ENCODE assay signal across 1 cellular context in genomic region chr2:80016166-80016565, GRCh38.
TF ChIP-seq lines count a peak whose summit lies in the region.

No MANE protein-coding gene starts in this region.

TF ChIP-seq in WTC11, 78 proteins besides CTCF, POLR2A, EP300 and RAD21 (continued from another document):
- no peak for TF ChIP-seq GABPB1 (CRISPR knock-in tag; IDR thresholded peaks at IDR 0.05)
- no peak for TF ChIP-seq PRRX2 (CRISPR knock-in tag; IDR thresholded peaks at IDR 0.05)
- TF ChIP-seq AR (CRISPR knock-in tag; IDR thresholded peaks at IDR 0.05): no peak
- TF ChIP-seq E2F4 (CRISPR knock-in tag; IDR thresholded peaks at IDR 0.05; ENCODE audit: borderline replicate concordance, low read depth): no peak
- no peak for TF ChIP-seq TCF7 (CRISPR knock-in tag; IDR thresholded peaks at IDR 0.05; ENCODE audit: low read depth)
- no peak for TF ChIP-seq JUN (CRISPR knock-in tag; IDR thresholded peaks at IDR 0.05)
- TF ChIP-seq STAT6 (CRISPR knock-in tag; conservative IDR thresholded peaks at IDR 0.05; ENCODE audit: low read depth): no peak
- TF ChIP-seq ZNF281 (CRISPR knock-in tag; IDR thresholded peaks at IDR 0.05): no peak
- no peak for TF ChIP-seq PRDM15 (CRISPR knock-in tag; IDR thresholded peaks at IDR 0.05)
- no peak for TF ChIP-seq SMAD3 (CRISPR knock-in tag; IDR thresholded peaks at IDR 0.05; ENCODE audit: borderline replicate concordance)
- TF ChIP-seq ZNF512 (CRISPR knock-in tag; IDR thresholded peaks at IDR 0.05; ENCODE audit: borderline replicate concordance): no peak
- TF ChIP-seq OVOL2 (CRISPR knock-in tag; IDR thresholded peaks at IDR 0.05; ENCODE audit: borderline replicate concordance): no peak
- TF ChIP-seq ARID4B (CRISPR knock-in tag; IDR thresholded peaks at IDR 0.05; ENCODE audit: borderline replicate concordance): no peak
TF ChIP-seq in WTC11: peak in this region for 0.
